In genomic region chr1:162672678-162673259, GRCh38 we compare ENCODE assay signal across 23 cellular contexts. TPM values are rescaled to one million over a fixed set of nuclear protein-coding genes. Genes with fewer than 3 reads are reported as not detected.
DNase-seq lines count a peak whose midpoint lies in the region; ATAC-seq and TF ChIP-seq lines count a peak whose summit lies in the region.
"Had no signal": no experiment of that assay in that cellular context is flagged by ENCODE, and none has a peak within 500 bp of the region (broad histone marks: within the 10 kb centered on the region; RNA-seq: fewer than 3 reads in every experiment).

No MANE protein-coding gene starts in this region.

- no peaks in the 10 kb centered on the region for H3K27me3 Mint-ChIP-seq in endodermal cell (ENCODE audit: insufficient read depth)
- H3K27me3 Mint-ChIP-seq: progenitor cell of endocrine pancreas had no signal

- POLR2A ChIA-PET in HEK293 (lab: Yijun Ruan, JAX), result no interaction called here

- H2BK120ac ChIP-seq in mesenchymal stem cell (ENCODE audit: low read depth, low read length), result no peak overlapping the region

- DNase-seq in adipocyte (ENCODE audit: low read depth), result no peak
- DNase-seq in mesenchymal stem cell, result no peak
- DNase-seq in suprapubic skin (ENCODE audit: low spot score in 2 of 2), result no peak
- no peak for DNase-seq in endodermal cell
- DNase-seq: activated CD8-positive, alpha-beta T cell treated with anti-CD3 and anti-CD28 coated beads, Interleukin-2, amount 10 ng/mL, durations not matched to agents 7 days and 5 days; activated naive CD4-positive, alpha-beta T cell treated with anti-CD3 and anti-CD28 coated beads, Interleukin-2, amount 50 U/mL, for 16 hours; activated T-cell treated with anti-CD3 and anti-CD28 coated beads, Interleukin-2, amount 50 U/mL, for 4 hours; BE2C; Caco-2; colonic mucosa; foreskin melanocyte; left cardiac atrium; NCI-H2107; NCI-H524 treated with DMSO at 0.1 percent for 48 hours; SHP77; stimulated activated CD4-positive, alpha-beta T cell treated with anti-CD3 and anti-CD28 coated beads, Interleukin-12 subunit alpha, Interleukin-12 subunit beta, amount 100 ng/mL, for 4 hours; stimulated activated CD8-positive, alpha-beta memory T cell treated with anti-CD3 and anti-CD28 coated beads, Interleukin-4, amount 100 ng/mL, for 48 hours; T-helper 17 cell had no signal

- H3K27ac Mint-ChIP-seq in endodermal cell, result no peak overlapping the region
- H3K27ac Mint-ChIP-seq: activated CD8-positive, alpha-beta T cell treated with anti-CD3 and anti-CD28 coated beads, Interleukin-2, amount 10 ng/mL, durations not matched to agents 7 days and 5 days; progenitor cell of endocrine pancreas; T-helper 17 cell had no signal

- TF ChIP-seq CTCF in HEK293 (tag by site-specific recombination; IDR thresholded peaks at IDR 0.05), result no peak
- no peak for TF ChIP-seq CTCF in suprapubic skin (IDR thresholded peaks at IDR 0.05)
- TF ChIP-seq CTCF in endodermal cell (conservative IDR thresholded peaks at IDR 0.05), result no peak

- no peak overlapping the region for H4K91ac ChIP-seq in mesenchymal stem cell (ENCODE audit: low read length)

- H3K27me3 ChIP-seq in adipocyte (replicated peaks; ENCODE audit: control insufficient read depth, insufficient read depth, low read length) (no peaks in the 10 kb centered on the region), mesenchymal stem cell (ENCODE audit: control insufficient read depth in 1 of 2, insufficient read depth in 1 of 2, low read length in 2 of 2) (no peaks in the 10 kb centered on the region), suprapubic skin (no peaks in the 10 kb centered on the region), endodermal cell (ENCODE audit: control insufficient read depth, insufficient read depth, low read length, poor library complexity, severe bottlenecking) (no peaks in the 10 kb centered on the region)
- H3K27me3 ChIP-seq: BE2C, colonic mucosa had no signal

- no peak overlapping the region for H3K23ac ChIP-seq in mesenchymal stem cell (ENCODE audit: low read length in 2 of 2)

- no peak for TF ChIP-seq EP300 in suprapubic skin (IDR thresholded peaks at IDR 0.05)

- no peak overlapping the region for H3K4me2 ChIP-seq in mesenchymal stem cell (ENCODE audit: low read length, poor library complexity, severe bottlenecking)

- H3K4me3 ChIP-seq in HEK293 (ENCODE audit: low read depth, low read length), result no peak overlapping the region
- no peak overlapping the region for H3K4me3 ChIP-seq in adipocyte (ENCODE audit: low read length)
- peak overlapping the region in 1 of 2 experiments; percentile 3 for H3K4me3 ChIP-seq in mesenchymal stem cell (ENCODE audit: insufficient read depth in 1 of 2, low read depth in 1 of 2, low read length in 2 of 2)
- H3K4me3 ChIP-seq in suprapubic skin, result no peak overlapping the region
- H3K4me3 ChIP-seq in endodermal cell (ENCODE audit: low read length), result no peak overlapping the region
- H3K4me3 ChIP-seq: colonic mucosa had no signal

- 100% methylated on average over 2 of the region's 3 CpGs for WGBS in mesenchymal stem cell
- 84% methylated on average over 3 of the region's 3 CpGs for WGBS in suprapubic skin
- WGBS in endodermal cell (ENCODE audit: insufficient coverage in 1 of 2, insufficient read length in 1 of 2), 2 experiments, result 90 to 91% methylated on average over 2 of the region's 3 CpGs

- H3K4me1 Mint-ChIP-seq in endodermal cell, result no peaks in the 10 kb centered on the region
- H3K4me1 Mint-ChIP-seq: T-helper 17 cell had no signal

- peak overlapping the region; percentile 30 for H3K9ac ChIP-seq in adipocyte (ENCODE audit: low read length)
- peak overlapping the region; percentile 64 for H3K9ac ChIP-seq in mesenchymal stem cell (ENCODE audit: low read length)
- no peak overlapping the region for H3K9ac ChIP-seq in endodermal cell (ENCODE audit: extremely low read depth, low read length, poor library complexity, severe bottlenecking)

- H3K27ac ChIP-seq in HEK293 (ENCODE audit: extremely low read depth, low read depth, low read length) (no peak overlapping the region), mesenchymal stem cell (ENCODE audit: low read length, poor library complexity, severe bottlenecking) (peak overlapping the region; percentile 72), suprapubic skin (peak overlapping the region; percentile 57), endodermal cell (ENCODE audit: low read depth, low read length) (no peak overlapping the region)
- H3K27ac ChIP-seq: colonic mucosa had no signal

- no peak overlapping the region for H3K4ac ChIP-seq in mesenchymal stem cell (ENCODE audit: low read depth in 1 of 2, low read length in 2 of 2)

- peaks cover 17% of the 10 kb centered on the region for H3K79me1 ChIP-seq in mesenchymal stem cell (replicated peaks; ENCODE audit: low read length, poor library complexity, severe bottlenecking)

- no peaks in the 10 kb centered on the region for H3K36me3 ChIP-seq in HEK293 (ENCODE audit: control insufficient read depth in 2 of 2, insufficient read depth in 1 of 2, low read length in 2 of 2)
- peaks cover 19% of the 10 kb centered on the region for H3K36me3 ChIP-seq in adipocyte (ENCODE audit: control insufficient read depth, insufficient read depth, low read length, severe bottlenecking)
- peaks cover 0 to 27% of the 10 kb centered on the region in 2 experiments for H3K36me3 ChIP-seq in mesenchymal stem cell (ENCODE audit: control insufficient read depth in 1 of 2, insufficient read depth in 2 of 2, low read depth in 1 of 2, low read length in 2 of 2)
- no peaks in the 10 kb centered on the region for H3K36me3 ChIP-seq in suprapubic skin
- no peaks in the 10 kb centered on the region for H3K36me3 ChIP-seq in endodermal cell (ENCODE audit: control insufficient read depth, insufficient read depth, low read length)
- H3K36me3 ChIP-seq: colonic mucosa had no signal

- H2BK12ac ChIP-seq in mesenchymal stem cell (ENCODE audit: low read length in 2 of 2), result no peak overlapping the region

- no peaks in the 10 kb centered on the region for H3K36me3 Mint-ChIP-seq in endodermal cell (ENCODE audit: low read depth)

- H2AFZ ChIP-seq in mesenchymal stem cell (ENCODE audit: low read depth, low read length), result no peak overlapping the region

- TF ChIP-seq POLR2A in suprapubic skin (IDR thresholded peaks at IDR 0.05), result no peak

- H2BK5ac ChIP-seq in mesenchymal stem cell (ENCODE audit: low read depth, low read length, poor library complexity, severe bottlenecking), result no peak overlapping the region

- H2AK5ac ChIP-seq in mesenchymal stem cell (ENCODE audit: low read length, severe bottlenecking), result no peak overlapping the region

- H3K18ac ChIP-seq in mesenchymal stem cell (ENCODE audit: low read depth in 1 of 2, low read length in 2 of 2), result no peak overlapping the region

- no peak overlapping the region for H3K4me3 Mint-ChIP-seq in endodermal cell
- H3K4me3 Mint-ChIP-seq: activated CD8-positive, alpha-beta T cell treated with anti-CD3 and anti-CD28 coated beads, Interleukin-2, amount 10 ng/mL, durations not matched to agents 7 days and 5 days; activated T-cell treated with anti-CD3 and anti-CD28 coated beads, Interleukin-2, amount 50 U/mL, for 4 hours; nephron; T-helper 17 cell had no signal

- H3K9me3 Mint-ChIP-seq in endodermal cell, result no peaks in the 10 kb centered on the region
- H3K9me3 Mint-ChIP-seq: activated T-cell treated with anti-CD3 and anti-CD28 coated beads, Interleukin-2, amount 50 U/mL, for 4 hours; nephron had no signal

- no peak overlapping the region for H4K8ac ChIP-seq in mesenchymal stem cell (ENCODE audit: low read length)

- no peak for ATAC-seq in HG02763 (IDR thresholded peaks at IDR 0.05; ENCODE audit: unreplicated experiment)
- ATAC-seq in GM21619 (IDR thresholded peaks at IDR 0.05; ENCODE audit: unreplicated experiment), result no peak
- ATAC-seq: activated CD8-positive, alpha-beta T cell treated with anti-CD3 and anti-CD28 coated beads, Interleukin-2, amount 10 ng/mL, durations not matched to agents 7 days and 5 days; activated T-cell treated with anti-CD3 and anti-CD28 coated beads, Interleukin-2, amount 50 U/mL, for 4 hours; T-helper 17 cell had no signal

- no peak overlapping the region for H2BK15ac ChIP-seq in mesenchymal stem cell (ENCODE audit: low read depth, poor library complexity, severe bottlenecking)

- no peak overlapping the region for H3K14ac ChIP-seq in mesenchymal stem cell (ENCODE audit: low read length in 2 of 2)

- CTCF ChIA-PET in HEK293 (lab: Yijun Ruan, JAX), result no interaction called here

- H3K4me1 ChIP-seq in HEK293 (ENCODE audit: control insufficient read depth, insufficient read depth, low read length), result peaks cover 7% of the 10 kb centered on the region; the same call in 1 of the 2 replicates
- H3K4me1 ChIP-seq in adipocyte (ENCODE audit: control insufficient read depth, insufficient read depth, low read length), result peaks cover 74% of the 10 kb centered on the region
- H3K4me1 ChIP-seq in mesenchymal stem cell (ENCODE audit: control insufficient read depth, insufficient read depth, low read depth, low read length), result peaks cover 9% of the 10 kb centered on the region
- H3K4me1 ChIP-seq in suprapubic skin, result peaks cover 26% of the 10 kb centered on the region
- H3K4me1 ChIP-seq in endodermal cell (ENCODE audit: control insufficient read depth, insufficient read depth, low read length), result no peaks in the 10 kb centered on the region
- H3K4me1 ChIP-seq: Caco-2, colonic mucosa had no signal

- no peaks in the 10 kb centered on the region for H3K9me3 ChIP-seq in HEK293 (ENCODE audit: control insufficient read depth, insufficient read depth, low read depth, low read length)
- H3K9me3 ChIP-seq in adipocyte (ENCODE audit: control insufficient read depth, low read length), result no peaks in the 10 kb centered on the region
- no peaks in the 10 kb centered on the region for H3K9me3 ChIP-seq in mesenchymal stem cell (ENCODE audit: control insufficient read depth, low read length)
- no peaks in the 10 kb centered on the region for H3K9me3 ChIP-seq in suprapubic skin
- H3K9me3 ChIP-seq in endodermal cell (ENCODE audit: control insufficient read depth, low read length), result no peaks in the 10 kb centered on the region
- H3K9me3 ChIP-seq: BE2C, Caco-2, colonic mucosa had no signal

TF ChIP-seq in HEK293, 187 proteins besides CTCF, POLR2A, EP300 and RAD21:
- no peak for TF ChIP-seq KLF7 (tag by site-specific recombination; IDR thresholded peaks at IDR 0.05; ENCODE audit: borderline replicate concordance)
- TF ChIP-seq ZNF529 (tag by site-specific recombination; IDR thresholded peaks at IDR 0.05; ENCODE audit: insufficient replicate concordance), result no peak
- TF ChIP-seq SP7 (tag by site-specific recombination; IDR thresholded peaks at IDR 0.05), result peak; percentile 93

RNA-seq across cellular contexts. Expression of gene DDR2, which starts 40.5 kb away (rescaled TPM):
- 25.2 TPM for polyA plus RNA-seq in mesenchymal stem cell (2013, experiment 1 of 2)
- polyA plus RNA-seq in mesenchymal stem cell (2013, experiment 2 of 2), result 23.9 TPM
- total RNA-seq in suprapubic skin, result 10 to 100 TPM in 2 of 4 donors, 1 to 10 TPM in 2; 7.7 to 50.2 (median 13.8) TPM
- under 1 TPM; 0.26 to 0.55 TPM for total RNA-seq in endodermal cell
- polyA plus RNA-seq in endodermal cell (2013, experiment 1 of 2), result 3.9 TPM
- 4.1 TPM for polyA plus RNA-seq in endodermal cell (2013, experiment 2 of 2)

Comparison
In these comparisons a context has a peak if more than half of its experiments do, and no peak if none do; other contexts are left out.
1. H3K27ac ChIP-seq: peak in mesenchymal stem cell (single experiment) and suprapubic skin (single experiment); none in HEK293 (single experiment) and endodermal cell (single experiment).
2. RNA of gene DDR2, which starts 40.5 kb away (total RNA-seq): 7.7 to 50.2 TPM in suprapubic skin; 0.26 to 0.55 TPM in endodermal cell; every median in the first group is over 4 times any median in the second.